8 cellular contexts compared by ENCODE assay signal in the genomic region with DNA sequence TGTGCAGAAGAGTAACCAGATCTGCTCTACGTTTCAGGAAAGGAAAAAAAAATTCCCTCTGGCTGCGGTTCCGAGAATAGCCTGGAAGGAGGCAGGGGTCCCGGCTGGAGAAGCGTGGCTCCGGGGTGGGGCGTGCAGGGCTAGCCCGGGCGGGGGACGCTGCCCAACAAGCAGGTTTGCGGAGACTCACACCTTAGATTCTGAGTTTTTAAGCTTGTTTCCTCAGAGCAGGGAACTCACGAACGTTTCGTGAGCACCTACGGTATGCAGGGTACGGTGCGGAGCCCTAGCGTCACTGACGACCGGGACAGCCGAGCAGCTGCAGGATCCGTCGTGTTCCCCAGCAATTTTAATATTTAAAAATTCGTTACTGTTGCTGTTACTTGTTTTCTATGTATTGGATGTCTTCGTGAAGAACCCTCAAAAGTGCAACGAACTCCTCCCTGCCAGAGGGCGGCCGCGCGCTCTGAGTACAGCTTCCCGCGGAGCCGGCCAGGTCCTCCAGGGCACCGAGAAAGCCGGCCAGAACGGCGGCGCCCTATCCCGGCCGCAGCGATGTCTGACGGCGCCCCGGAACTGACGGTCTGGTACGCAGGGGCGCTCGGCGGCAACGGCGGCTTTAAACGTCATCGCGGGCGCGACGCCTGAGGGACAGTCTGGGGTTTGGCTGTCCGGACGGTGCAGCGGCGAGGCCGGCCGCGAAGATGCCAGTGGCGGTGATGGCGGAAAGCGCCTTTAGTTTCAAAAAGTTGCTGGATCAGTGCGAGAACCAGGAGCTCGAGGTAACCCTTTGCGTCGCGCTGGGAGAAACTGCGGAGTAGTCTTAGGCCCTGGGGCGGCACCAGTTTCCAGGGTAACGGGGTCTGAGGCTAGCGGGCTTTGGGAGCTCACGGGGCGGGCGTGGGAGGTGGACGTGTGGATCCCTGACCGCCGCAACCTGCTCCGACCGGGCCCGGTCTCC. TPM values are rescaled to one million over a fixed set of nuclear protein-coding genes. Genes with fewer than 3 reads are reported as not detected.
A peak's percentile ranks its signal among the peaks of the same experiment; 100 is the strongest.
DNase-seq lines count a peak whose midpoint lies in the region; ATAC-seq and TF ChIP-seq lines count a peak whose summit lies in the region.

A gene (plus strand): TSS at position 629 of the 961 bp plus-strand sequence. CDS start 76 bp downstream, at position 705.

- H3K27ac ChIP-seq in DND-41 (ENCODE audit: low read length) (peak within 1 kb of the TSS; percentile 84), Karpas-422 (ENCODE audit: low read length) (peak within 1 kb of the TSS; percentile 39; the same call in 1 of the 2 replicates), esophagus muscularis mucosa (replicated peaks in 1 of 4) (peak within 1 kb of the TSS; percentile 82 to 93 (median 88))

- TF ChIP-seq CTCF in DND-41 (IDR thresholded peaks at IDR 0.05; ENCODE audit: borderline replicate concordance, extremely low read depth, low read length, poor library complexity, severe bottlenecking): peak; percentile 40
- TF ChIP-seq CTCF in esophagus muscularis mucosa (IDR thresholded peaks at IDR 0.05): peak; percentile 5 to 43 (median 28)

- H3K9me2 ChIP-seq in Karpas-422 (replicated peaks; ENCODE audit: insufficient read depth, low read length): no peaks in the 10 kb centered on the region

- H2AFZ ChIP-seq in DND-41 (ENCODE audit: low read depth, low read length): peak within 1 kb of the TSS; percentile 98
- H2AFZ ChIP-seq in Karpas-422 (ENCODE audit: low read length): peak within 1 kb of the TSS; percentile 95

- H3K79me2 ChIP-seq in DND-41 (ENCODE audit: insufficient read depth, low read length) (peaks cover 52% of the 10 kb centered on the region), Karpas-422 (ENCODE audit: low read length) (peaks cover 48% of the 10 kb centered on the region)

- DNase-seq in DND-41 (peak; percentile 88), Karpas-422 (peak; percentile 95), RKO (ENCODE audit: low spot score) (peak; percentile 92), activated T-helper 1 cell treated with Interleukin-2 at 50 U/mL for 16 hours (ENCODE audit: low read depth) (peak; percentile 83), esophagus muscularis mucosa (ENCODE audit: extremely low spot score) (peak; percentile 98), myocyte (ENCODE audit: low read depth) (peak; percentile 95)
- peak; percentile 81 to 86 for DNase-seq in stimulated activated CD8-positive, alpha-beta memory T cell treated with anti-CD3 and anti-CD28 coated beads, Interleukin-7, amount 100 ng/mL, for 48 hours (ENCODE audit: extremely low read depth in 1 of 2, low read depth in 1 of 2)

- H3K36me3 ChIP-seq in DND-41 (ENCODE audit: insufficient read depth, low read length) (peaks cover 22% of the 10 kb centered on the region), Karpas-422 (ENCODE audit: insufficient read depth, low read length) (peaks cover 10% of the 10 kb centered on the region; the same call in 1 of the 2 replicates), esophagus muscularis mucosa (peaks cover 0 to 22% (median 10%) of the 10 kb centered on the region in 4 donors)

- TF ChIP-seq POLR2A in esophagus muscularis mucosa (IDR thresholded peaks at IDR 0.05; ENCODE audit: low read depth): peak; percentile 90

- peak within 1 kb of the TSS; percentile 74 for H3K4me2 ChIP-seq in DND-41 (ENCODE audit: insufficient read depth, low read length)
- peak within 1 kb of the TSS; percentile 87 for H3K4me2 ChIP-seq in Karpas-422 (ENCODE audit: low read depth, low read length, poor library complexity, severe bottlenecking)

- TF ChIP-seq EP300 in esophagus muscularis mucosa (IDR thresholded peaks at IDR 0.05): no peak

- H3K4me3 ChIP-seq in DND-41 (ENCODE audit: low read depth in 1 of 2, low read length in 2 of 2) (peak within 1 kb of the TSS; percentile 70 to 98), Karpas-422 (ENCODE audit: low read length) (peak within 1 kb of the TSS; percentile 99), esophagus muscularis mucosa (peak within 1 kb of the TSS; percentile 74 to 84 (median 81))

- ATAC-seq in DND-41 (ENCODE audit: insufficient read depth, low read depth) (peak; percentile 99), GM21825 (IDR thresholded peaks at IDR 0.05; ENCODE audit: unreplicated experiment) (peak; percentile 99)

- 0% methylated on average over 43 of the region's 85 CpGs for WGBS in esophagus muscularis mucosa

- H3K9me3 ChIP-seq in DND-41 (ENCODE audit: insufficient read depth, low read length, severe bottlenecking) (no peaks in the 10 kb centered on the region), Karpas-422 (ENCODE audit: low read length) (no peaks in the 10 kb centered on the region), esophagus muscularis mucosa (no peaks in the 10 kb centered on the region)

- H4K20me1 ChIP-seq in DND-41 (ENCODE audit: insufficient read depth, low read length) (peaks cover 4% of the 10 kb centered on the region; the same call in 1 of the 2 replicates), Karpas-422 (ENCODE audit: insufficient read depth, low read depth, low read length) (peaks cover 7% of the 10 kb centered on the region; the same call in 1 of the 2 replicates)

- H3K27me3 ChIP-seq in DND-41 (ENCODE audit: insufficient read depth, low read length, poor library complexity) (no peaks in the 10 kb centered on the region), Karpas-422 (ENCODE audit: low read length) (no peaks in the 10 kb centered on the region), esophagus muscularis mucosa (no peaks in the 10 kb centered on the region)

- intact Hi-C loops in esophagus muscularis mucosa (cut with DNase I): no loop called here

- H3K4me1 ChIP-seq in DND-41 (ENCODE audit: insufficient read depth, low read length) (peaks cover 51% of the 10 kb centered on the region), Karpas-422 (ENCODE audit: low read length) (peaks cover 24% of the 10 kb centered on the region), esophagus muscularis mucosa (peaks cover 20 to 44% (median 34%) of the 10 kb centered on the region in 4 donors)

- H3K9ac ChIP-seq in DND-41 (ENCODE audit: low read depth, low read length) (peak within 1 kb of the TSS; percentile 76), Karpas-422 (ENCODE audit: low read length) (peak within 1 kb of the TSS; percentile 88)

RNA-seq across cellular contexts. Expression of the gene that starts here (rescaled TPM):
- 105 and 133 TPM in 2 replicates for total RNA-seq in Karpas-422 (2014; rRNA removed; shearing (Covaris generic); ENCODE audit: low replicate concordance)
- total RNA-seq in esophagus muscularis mucosa: 10 to 100 TPM; 69.4 to 96.0 (median 82.8) TPM
- 209 and 245 TPM in 2 replicates for total RNA-seq in myocyte
- polyA plus RNA-seq in myocyte (2012): 104 TPM

Comparison
In these comparisons a context has a peak if more than half of its experiments do, and no peak if none do; other contexts are left out.
1. Peak in every context shown above with its lines: DNase-seq, ATAC-seq, H3K4me3 ChIP-seq and H3K27ac ChIP-seq.